Comparison of ENCODE assay signal across 8 cellular contexts in genomic region chr2:1769703-1770422, GRCh38. TPM values are rescaled to one million over a fixed set of nuclear protein-coding genes. Genes with fewer than 3 reads are reported as not detected.
DNase-seq lines count a peak whose midpoint lies in the region; ATAC-seq, FAIRE-seq and TF ChIP-seq lines count a peak whose summit lies in the region.

No MANE protein-coding gene starts in this region.

- WGBS in HepG2 (ENCODE audit: low lambda C conversion rate) = 17% methylated on average over 13 of the region's 13 CpGs

- no peaks in the 10 kb centered on the region for H3K36me3 ChIP-seq in HepG2 (replicated peaks in 1 of 2; ENCODE audit: control insufficient read depth in 1 of 2, insufficient read depth in 2 of 2, low read length in 2 of 2)

- no peak overlapping the region for H3K27ac ChIP-seq in coronary artery
- H3K27ac ChIP-seq in HepG2 (ENCODE audit: extremely low read length, insufficient read depth, low read length) = no peak overlapping the region

- TF ChIP-seq RAD21 in HepG2 (CRISPR knock-in tag; IDR thresholded peaks at IDR 0.05) = peak; percentile 25; the same call in 1 of the 2 replicates

- no TSS peak for BruUV-seq in HepG2 (replicated peaks; lab: Mats Ljungman, UMichigan)

- DNase-seq in AG20443 (ENCODE audit: low spot score) (peak; percentile 68), GM19240 (ENCODE audit: insufficient read length, low spot score) (peak; percentile 41), NCI-H1105 (lab: John Stamatoyannopoulos, UW) (peak; percentile 67), T follicular helper cell (ENCODE audit: low read depth) (peak; percentile 15), coronary artery (ENCODE audit: low spot score) (no peak), HepG2 (ENCODE audit: low spot score) (peak; percentile 65)
- DNase-seq in stimulated activated CD8-positive, alpha-beta memory T cell treated with anti-CD3 and anti-CD28 coated beads, Interleukin-15, amount 100 ng/mL, for 1 hour (ENCODE audit: low read depth) = peak; percentile 20

- TF ChIP-seq POLR2A in HepG2 (IDR thresholded peaks at IDR 0.05; ENCODE audit: insufficient read depth in 1 of 2, low read depth in 2 of 2, low read length in 2 of 2) = no peak

- POLR2A ChIA-PET in HepG2 (lab: Yijun Ruan, JAX) = no interaction called here

- H3K9me3 ChIP-seq in HepG2 (ENCODE audit: low read length) = no peaks in the 10 kb centered on the region

- H3K9ac ChIP-seq in HepG2 (ENCODE audit: insufficient read depth, low read depth, low read length) = no peak overlapping the region

- no peak for TF ChIP-seq EP300 in HepG2 (IDR thresholded peaks at IDR 0.05; ENCODE audit: low read depth in 2 of 2, low read length in 2 of 2)
- TF ChIP-seq EP300 in HepG2 (CRISPR knock-in tag; IDR thresholded peaks at IDR 0.05; ENCODE audit: borderline replicate concordance) = no peak

- no peak overlapping the region for H3K4me2 ChIP-seq in HepG2 (ENCODE audit: low read depth, low read length)

- TF ChIP-seq CTCF in coronary artery (IDR thresholded peaks at IDR 0.05) (peak; percentile 57), HepG2 (CRISPR knock-in tag; IDR thresholded peaks at IDR 0.05) (peak; percentile 85)

- H3K4me1 ChIP-seq in HepG2 (ENCODE audit: insufficient read depth, low read length) = no peaks in the 10 kb centered on the region

- no peaks in the 10 kb centered on the region for H4K20me1 ChIP-seq in HepG2 (ENCODE audit: insufficient read depth, low read length)

- intact Hi-C loops in HepG2 (cut with micrococcal nuclease; ENCODE audit: unreplicated experiment) = loop anchor here (2.0 kb wide), 1 partner anchor 187 kb away; no protein-coding TSS in a partner anchor

- CTCF ChIA-PET in HepG2 (lab: Yijun Ruan, JAX; ENCODE audit: low intra/inter-chr PET ratio, low total read pairs) = interaction anchor here (0.8 kb wide), 1 partner anchor 181 kb away, joined by 4 read pairs; no protein-coding TSS in a partner anchor

- H2AFZ ChIP-seq in HepG2 (ENCODE audit: low read length) = no peak overlapping the region

- ATAC-seq in HepG2 (peak; percentile 95), HG03520 (IDR thresholded peaks at IDR 0.05; ENCODE audit: unreplicated experiment) (no peak)

- in situ Hi-C loops in HepG2 (cut with HindIII; ENCODE audit: extremely low pct_ligation_motif_present, low pct_unique_long_range_greater_than_20kb) = loop anchor here (5.0 kb wide), 1 partner anchor 178 kb away; no protein-coding TSS in a partner anchor

- peak; percentile 90 for FAIRE-seq in HepG2 (lab: Jason Lieb, UNC)

- H3K4me3 ChIP-seq in coronary artery = no peak overlapping the region
- no peak overlapping the region for H3K4me3 ChIP-seq in HepG2 (replicated peaks in 1 of 3; ENCODE audit: insufficient read depth in 1 of 3, low read depth in 2 of 3, low read length in 3 of 3)

- no peaks in the 10 kb centered on the region for H3K79me2 ChIP-seq in HepG2 (ENCODE audit: insufficient read depth, low read length)

- peaks cover 3 to 24% of the 10 kb centered on the region in 2 experiments; a peak in 3 of 5 replicates for H3K27me3 ChIP-seq in HepG2 (ENCODE audit: control insufficient read depth in 1 of 2, insufficient read depth in 2 of 2, low read length in 2 of 2)

TF ChIP-seq in HepG2, 621 proteins besides CTCF, POLR2A, EP300 and RAD21 (continues in another document):
- no peak for TF ChIP-seq GRHL1 (CRISPR knock-in tag; conservative IDR thresholded peaks at IDR 0.05)
- TF ChIP-seq ZNF503 (CRISPR knock-in tag; IDR thresholded peaks at IDR 0.05) = no peak
- no peak for TF ChIP-seq GABPA (IDR thresholded peaks at IDR 0.05; ENCODE audit: low read depth, low read length)
- TF ChIP-seq GABPA (CRISPR knock-in tag; IDR thresholded peaks at IDR 0.05; ENCODE audit: low read depth) = no peak
- 0 out of 2 replicates have a peak, but pooled peaks have one; percentile 23 for TF ChIP-seq SALL1 (CRISPR knock-in tag; IDR thresholded peaks at IDR 0.05)
- peak; percentile 75 for TF ChIP-seq XRCC5 (optimal IDR thresholded peaks at IDR 0.05; ENCODE audit: low read length)
- no peak for TF ChIP-seq POGK (CRISPR knock-in tag; conservative IDR thresholded peaks at IDR 0.05)
- no peak for TF ChIP-seq ZNF792 (CRISPR knock-in tag; IDR thresholded peaks at IDR 0.05)
- peak; percentile 69 for TF ChIP-seq HNF4A (CRISPR knock-in tag; IDR thresholded peaks at IDR 0.05)
- no peak for TF ChIP-seq TOPORS (CRISPR knock-in tag; IDR thresholded peaks at IDR 0.05)
- no peak for TF ChIP-seq ZFY (CRISPR knock-in tag; IDR thresholded peaks at IDR 0.05)
- TF ChIP-seq ATF7 (IDR thresholded peaks at IDR 0.05) = no peak
- TF ChIP-seq ATF7 (CRISPR knock-in tag; IDR thresholded peaks at IDR 0.05) = no peak
- peak; percentile 71 for TF ChIP-seq STAG1 (CRISPR knock-in tag; IDR thresholded peaks at IDR 0.05)
- TF ChIP-seq ZNF530 (CRISPR knock-in tag; IDR thresholded peaks at IDR 0.05; ENCODE audit: low read depth) = no peak
- no peak for TF ChIP-seq CC2D1A (CRISPR knock-in tag; IDR thresholded peaks at IDR 0.05)
- TF ChIP-seq ZFX (CRISPR knock-in tag; IDR thresholded peaks at IDR 0.05; ENCODE audit: low read depth) = 0 out of 2 replicates have a peak, but pooled peaks have one; percentile 19
- peak; percentile 62; the same call in 1 of the 2 replicates for TF ChIP-seq SMC3 (IDR thresholded peaks at IDR 0.05; ENCODE audit: low read length)
- TF ChIP-seq RXRA (CRISPR knock-in tag; IDR thresholded peaks at IDR 0.05) = 0 out of 2 replicates have a peak, but pooled peaks have one; percentile 35
- TF ChIP-seq ZNF564 (CRISPR knock-in tag; IDR thresholded peaks at IDR 0.05) = no peak

RNA-seq across cellular contexts. Expression of gene PXDN, which starts 25.5 kb away (rescaled TPM):
- total RNA-seq in HepG2 (2016; rRNA removed; fragmentation: Illumina TruSeq; extraction: Trizol) = not detected in 2 replicates
- total RNA-seq in HepG2 (2016; cell fraction: cytosol; rRNA removed; fragmentation: Illumina TruSeq; extraction: Trizol; ENCODE audit: low read depth) = not detected in 2 replicates
- total RNA-seq in HepG2 (2016; cell fraction: insoluble cytoplasmic fraction; rRNA removed; fragmentation: Illumina TruSeq; extraction: Trizol) = not detected in 2 replicates
- not detected in 2 replicates for total RNA-seq in HepG2 (2016; cell fraction: membrane; rRNA removed; fragmentation: Illumina TruSeq; extraction: Trizol)
- not detected in 2 replicates for total RNA-seq in HepG2 (2016; cell fraction: nucleus; rRNA removed; fragmentation: Illumina TruSeq; extraction: Trizol)
- polyA plus RNA-seq in HepG2 (2011; rRNA removed) = not detected in 2 replicates
- 0.04 TPM in 1 of 2 replicates, not detected in the other for polyA plus RNA-seq in HepG2 (2011; cell fraction: cytosol; rRNA removed)
- polyA plus RNA-seq in HepG2 (2011; cell fraction: nucleus; rRNA removed) = not detected in 2 replicates
- not detected in 2 replicates for polyA plus RNA-seq in HepG2 (2012)
- polyA plus RNA-seq in HepG2 (2016; cell fraction: cytosol; fragmentation: Illumina TruSeq; extraction: Trizol; ENCODE audit: low read depth) = not detected in 2 replicates
- not detected in 2 replicates for polyA plus RNA-seq in HepG2 (2016; cell fraction: insoluble cytoplasmic fraction; fragmentation: Illumina TruSeq; extraction: Trizol; ENCODE audit: low read depth)
- not detected in 2 replicates for polyA plus RNA-seq in HepG2 (2016; cell fraction: membrane; fragmentation: Illumina TruSeq; extraction: Trizol; ENCODE audit: low read depth)
- not detected in 2 replicates for polyA plus RNA-seq in HepG2 (2016; cell fraction: nucleus; fragmentation: Illumina TruSeq; extraction: Trizol; ENCODE audit: insufficient read depth, low read depth)
- 8.0 TPM in 1 of 2 replicates, not detected in the other for polyA minus RNA-seq in HepG2 (2011; rRNA and poly(A)+ RNA removed; ENCODE audit: low replicate concordance)
- polyA minus RNA-seq in HepG2 (2011; cell fraction: cytosol; rRNA and poly(A)+ RNA removed) = 0.53 TPM in 1 of 2 replicates, not detected in the other
- 0.26 TPM in 1 of 2 replicates, not detected in the other for polyA minus RNA-seq in HepG2 (2011; cell fraction: nucleus; rRNA and poly(A)+ RNA removed)
